Comparison of ENCODE assay signal across 13 cellular contexts in genomic region chr11:78202733-78203167, GRCh38. TPM values are rescaled to one million over a fixed set of nuclear protein-coding genes. Genes with fewer than 3 reads are reported as not detected.
DNase-seq lines count a peak whose midpoint lies in the region; ATAC-seq, FAIRE-seq and TF ChIP-seq lines count a peak whose summit lies in the region.
"Had no signal": no experiment of that assay in that cellular context is flagged by ENCODE, and none has a peak within 500 bp of the region (broad histone marks: within the 10 kb centered on the region; RNA-seq: fewer than 3 reads in every experiment).

No MANE protein-coding gene starts in this region.

- H3K4me2 ChIP-seq in GM12878 (ENCODE audit: control insufficient read depth, insufficient read depth) (no peak overlapping the region), trophoblast cell (ENCODE audit: low read length) (no peak overlapping the region)

- SMC1A ChIA-PET in GM12878 (lab: Charles Lee; ENCODE audit: uncharacterized antibody, unreplicated experiment) = interaction anchor here (1.5 kb wide), 1 partner anchor 9 kb away, joined by 6 read pairs; no protein-coding TSS in a partner anchor

- RAD21 ChIA-PET in GM12878 (lab: Charles Lee; ENCODE audit: unreplicated experiment) = no interaction called here

- BruUV-seq in GM12878 (replicated peaks; lab: Mats Ljungman, UMichigan) = no TSS peak

- ATAC-seq in GM19043 (IDR thresholded peaks at IDR 0.05; ENCODE audit: low read depth, unreplicated experiment) (peak; percentile 59), GM12878 (peak; percentile 26; the same call in 2 of the 3 replicates), HG02884 (IDR thresholded peaks at IDR 0.05; ENCODE audit: unreplicated experiment) (no peak)

- FAIRE-seq in GM12878 (lab: Jason Lieb, UNC) = no peak
- FAIRE-seq: keratinocyte had no signal

- no peak overlapping the region for H4K12ac ChIP-seq in trophoblast cell (ENCODE audit: low read depth, low read length)

- H4K8ac ChIP-seq in trophoblast cell (ENCODE audit: low read depth, low read length) = no peak overlapping the region

- POLR2A ChIA-PET in GM12878 (lab: Charles Lee) = no interaction called here

- no peaks in the 10 kb centered on the region for H3K79me1 ChIP-seq in trophoblast cell (ENCODE audit: low read length)

- CTCF ChIA-PET in GM12878 (lab: Yijun Ruan, JAX) = no interaction called here

- in situ Hi-C loops in GM12878 (cut with MboI) = no loop called here

- WGBS in GM12878 (ENCODE audit: insufficient coverage, insufficient replicate concordance, low lambda C conversion rate, missing lambda C conversion rate) = 58% methylated on average over 3 of the region's 3 CpGs
- WGBS in trophoblast cell (ENCODE audit: extremely low coverage, insufficient coverage, insufficient read length) = no CpG with 5 or more reads among the region's 3 CpGs

- H3K9me3 ChIP-seq in GM12878 (replicated peaks; ENCODE audit: control insufficient read depth, insufficient read depth, low read length) = no peaks in the 10 kb centered on the region
- no peaks in the 10 kb centered on the region for H3K9me3 ChIP-seq in left ventricle myocardium inferior (replicated peaks)
- H3K9me3 ChIP-seq in trophoblast cell (ENCODE audit: insufficient read depth, low read depth, low read length) = peaks cover 1% of the 10 kb centered on the region
- H3K9me3 ChIP-seq: thoracic aorta had no signal

- no peak overlapping the region for H2AK5ac ChIP-seq in trophoblast cell (ENCODE audit: low read length)

- no peak overlapping the region for H3K4ac ChIP-seq in trophoblast cell (ENCODE audit: low read depth, low read length)

- H2AFZ ChIP-seq in GM12878 (ENCODE audit: control insufficient read depth, low read depth, low read length) (peak overlapping the region; percentile 13; the same call in 1 of the 2 replicates), trophoblast cell (ENCODE audit: insufficient read depth, low read length, poor library complexity) (no peak overlapping the region)

- no peak overlapping the region for H3K27ac ChIP-seq in GM12878 (ENCODE audit: control insufficient read depth, insufficient read depth)
- no peak overlapping the region for H3K27ac ChIP-seq in left ventricle myocardium inferior (replicated peaks)
- no peak overlapping the region for H3K27ac ChIP-seq in trophoblast cell (ENCODE audit: low read depth, low read length)
- H3K27ac ChIP-seq: VCaP had no signal

- H2BK120ac ChIP-seq in trophoblast cell (ENCODE audit: insufficient read depth, low read length, poor library complexity) = no peak overlapping the region

- no peak overlapping the region for H3K18ac ChIP-seq in trophoblast cell (ENCODE audit: low read length)

- no peak overlapping the region for H2BK5ac ChIP-seq in trophoblast cell (ENCODE audit: low read depth, low read length, poor library complexity)

- H2BK12ac ChIP-seq in trophoblast cell (ENCODE audit: low read length) = no peak overlapping the region

- no peak overlapping the region for H3K14ac ChIP-seq in trophoblast cell (ENCODE audit: low read length)

- no peak overlapping the region for H3K4me3 ChIP-seq in GM12878
- H3K4me3 ChIP-seq in left ventricle myocardium inferior = no peak overlapping the region
- H3K4me3 ChIP-seq in trophoblast cell (ENCODE audit: low read depth, low read length) = no peak overlapping the region
- H3K4me3 ChIP-seq: thoracic aorta had no signal

- TF ChIP-seq CTCF in GM12878 (IDR thresholded peaks at IDR 0.05 in 2 of 3, conservative IDR thresholded peaks at IDR 0.05 in 1 of 3; ENCODE audit: control insufficient read depth in 2 of 3, extremely low read depth in 1 of 3, insufficient read depth in 1 of 3, low read depth in 3 of 3, low read length in 3 of 3) = no peak
- TF ChIP-seq CTCF in left ventricle myocardium inferior (IDR thresholded peaks at IDR 0.05; ENCODE audit: borderline replicate concordance) = no peak

- peaks cover 6% of the 10 kb centered on the region; the same call in 1 of the 2 replicates for H3K4me1 ChIP-seq in GM12878 (ENCODE audit: control insufficient read depth, insufficient read depth, low read length)
- H3K4me1 ChIP-seq in left ventricle myocardium inferior = peaks cover 18% of the 10 kb centered on the region
- H3K4me1 ChIP-seq in trophoblast cell (ENCODE audit: control insufficient read depth in 1 of 2, insufficient read depth in 2 of 2, low read length in 2 of 2) = peaks cover 7 to 8% of the 10 kb centered on the region in 2 experiments

- H3K9ac ChIP-seq in GM12878 (ENCODE audit: control insufficient read depth, insufficient read depth, low read length) = no peak overlapping the region
- no peak overlapping the region for H3K9ac ChIP-seq in trophoblast cell (ENCODE audit: low read length)

- H3K36me3 ChIP-seq in GM12878 (ENCODE audit: control insufficient read depth in 2 of 2, insufficient read depth in 2 of 2, low read length in 1 of 2) (no peaks in the 10 kb centered on the region; a peak in 2 of 4 replicates), left ventricle myocardium inferior (peaks cover 33% of the 10 kb centered on the region), trophoblast cell (ENCODE audit: control insufficient read depth in 1 of 2, insufficient read depth in 2 of 2, low read length in 2 of 2) (peaks cover 64 to 72% of the 10 kb centered on the region in 2 experiments)

- TF ChIP-seq EP300 in GM12878 (IDR thresholded peaks at IDR 0.05; ENCODE audit: borderline replicate concordance in 1 of 2, control insufficient read depth in 1 of 2, low read depth in 2 of 2, low read length in 2 of 2) = no peak

- TF ChIP-seq RAD21 in GM12878 (IDR thresholded peaks at IDR 0.05; ENCODE audit: insufficient read depth, low read depth, low read length) = no peak

- DNase-seq in activated CD4-positive, alpha-beta T cell treated with anti-CD3 and anti-CD28 coated beads for 1 hour = peak; percentile 47
- DNase-seq in GM12878 (ENCODE audit: low read depth, low spot score) = no peak
- peak; percentile 21 for DNase-seq in stimulated activated CD4-positive, alpha-beta T cell treated with anti-CD3 and anti-CD28 coated beads, Interleukin-4, amount 100 ng/mL, for 1 hour
- DNase-seq in left ventricle myocardium inferior = no peak
- DNase-seq in NCI-H1436 treated with DMSO at 0.1 percent for 48 hours (lab: John Stamatoyannopoulos, UW) = no peak
- DNase-seq in trophoblast cell = no peak
- DNase-seq: NCI-H2227 treated with DMSO at 0.1 percent for 48 hours, retina had no signal

- H3K23ac ChIP-seq in trophoblast cell (ENCODE audit: low read length) = no peak overlapping the region

- H3K27me3 ChIP-seq in GM12878 (replicated peaks in 1 of 2; ENCODE audit: control insufficient read depth in 2 of 2, insufficient read depth in 2 of 2, low read length in 1 of 2) (no peaks in the 10 kb centered on the region), left ventricle myocardium inferior (ENCODE audit: low read depth) (no peaks in the 10 kb centered on the region), trophoblast cell (ENCODE audit: insufficient read depth, low read length) (no peaks in the 10 kb centered on the region)

- H3K79me2 ChIP-seq in GM12878 (ENCODE audit: control insufficient read depth, insufficient read depth, low read length) (no peaks in the 10 kb centered on the region), trophoblast cell (ENCODE audit: control insufficient read depth, insufficient read depth, low read length, poor library complexity) (peaks cover 2% of the 10 kb centered on the region)

- TF ChIP-seq POLR2A in GM12878 (IDR thresholded peaks at IDR 0.05; ENCODE audit: low read depth, low read length) = no peak

- no peak overlapping the region for H4K91ac ChIP-seq in trophoblast cell (ENCODE audit: low read depth, low read length)

- no peaks in the 10 kb centered on the region for H4K20me1 ChIP-seq in GM12878 (ENCODE audit: control insufficient read depth, insufficient read depth)

- intact Hi-C loops in GM12878 (cut with micrococcal nuclease; ENCODE audit: unreplicated experiment) = no loop called here
- intact Hi-C loops in left ventricle myocardium inferior (cut with micrococcal nuclease) = no loop called here

RNA-seq across cellular contexts. Expression of gene USP35, which starts 14.0 kb away (rescaled TPM):
- total RNA-seq in GM12878 (2013; cell fraction: nucleolus; rRNA removed) = 13.2 and 14.3 TPM in 2 replicates
- total RNA-seq in GM12878 (2014; rRNA removed) = 2.9 and 3.9 TPM in 2 replicates
- total RNA-seq in GM12878 (2014; rRNA removed; fragmentation: Illumina TruSeq; extraction: Trizol) = 2.3 and 3.1 TPM in 2 replicates
- 5.6 and 6.4 TPM in 2 replicates for total RNA-seq in GM12878 (2021)
- 1.1 TPM for polyA plus RNA-seq in GM12878 (2011; ENCODE audit: low read depth)
- polyA plus RNA-seq in GM12878 (2011; rRNA removed) = 2.7 and 3.4 TPM in 2 replicates
- polyA plus RNA-seq in GM12878 (2011; cell fraction: cytosol; rRNA removed) = 3.2 and 4.3 TPM in 2 replicates
- polyA plus RNA-seq in GM12878 (2011; cell fraction: nucleus; rRNA removed) = 22.1 and 22.4 TPM in 2 replicates
- polyA plus RNA-seq in GM12878 (2012) = 3.2 and 3.4 TPM in 2 replicates
- 1.7 and 2.5 TPM in 2 replicates for polyA plus RNA-seq in GM12878 (2014; fragmentation: Illumina TruSeq; extraction: Trizol)
- under 1 TPM in 1 of 2 experiments, not detected in 1; 0.13 TPM for polyA plus RNA-seq in GM12878 (2014; fragmentation: Nextera tagmentation; extraction: Ambion mirVana)
- 5.3 and 5.5 TPM in 2 replicates for polyA plus RNA-seq in GM12878 (2014; rRNA removed)
- under 1 TPM; 0.28 to 0.68 TPM for polyA plus RNA-seq in GM12878 (2016; fragmentation: Nextera tagmentation; extraction: Ambion mirVana)
- polyA minus RNA-seq in GM12878 (2011; rRNA and poly(A)+ RNA removed) = 2.0 and 2.2 TPM in 2 replicates
- 0.80 and 1.1 TPM in 2 replicates for polyA minus RNA-seq in GM12878 (2011; cell fraction: cytosol; rRNA and poly(A)+ RNA removed)
- 3.5 and 6.5 TPM in 2 replicates for polyA minus RNA-seq in GM12878 (2011; cell fraction: nucleus; rRNA and poly(A)+ RNA removed)
- total RNA-seq in left ventricle myocardium inferior = 5.8 TPM
- 19.3 and 20.2 TPM in 2 replicates for polyA plus RNA-seq in trophoblast cell (2013)

RNA-seq across cellular contexts. Expression of gene KCTD21, which starts 14.3 kb away (rescaled TPM):
- total RNA-seq in GM12878 (2013; cell fraction: nucleolus; rRNA removed) = 4.5 and 4.6 TPM in 2 replicates
- 3.4 and 3.5 TPM in 2 replicates for total RNA-seq in GM12878 (2014; rRNA removed)
- total RNA-seq in GM12878 (2014; rRNA removed; fragmentation: Illumina TruSeq; extraction: Trizol) = 3.8 and 4.1 TPM in 2 replicates
- total RNA-seq in GM12878 (2021) = 4.5 and 4.6 TPM in 2 replicates
- polyA plus RNA-seq in GM12878 (2011; ENCODE audit: low read depth) = 3.0 TPM
- polyA plus RNA-seq in GM12878 (2011; rRNA removed) = 4.4 and 4.8 TPM in 2 replicates
- polyA plus RNA-seq in GM12878 (2011; cell fraction: cytosol; rRNA removed) = 5.2 and 7.4 TPM in 2 replicates
- polyA plus RNA-seq in GM12878 (2011; cell fraction: nucleus; rRNA removed) = 2.8 and 2.9 TPM in 2 replicates
- polyA plus RNA-seq in GM12878 (2012) = 2.6 and 4.2 TPM in 2 replicates
- 4.7 and 5.4 TPM in 2 replicates for polyA plus RNA-seq in GM12878 (2014; fragmentation: Illumina TruSeq; extraction: Trizol)
- polyA plus RNA-seq in GM12878 (2014; fragmentation: Nextera tagmentation; extraction: Ambion mirVana) = under 1 TPM; 0.63 to 0.73 TPM
- polyA plus RNA-seq in GM12878 (2014; rRNA removed) = 4.3 and 4.5 TPM in 2 replicates
- 1 to 10 TPM; 2.1 to 2.9 TPM for polyA plus RNA-seq in GM12878 (2016; fragmentation: Nextera tagmentation; extraction: Ambion mirVana)
- 4.6 and 14.1 TPM in 2 replicates for polyA minus RNA-seq in GM12878 (2011; rRNA and poly(A)+ RNA removed)
- polyA minus RNA-seq in GM12878 (2011; cell fraction: cytosol; rRNA and poly(A)+ RNA removed) = 1.9 and 2.3 TPM in 2 replicates
- polyA minus RNA-seq in GM12878 (2011; cell fraction: nucleus; rRNA and poly(A)+ RNA removed) = 1.3 and 2.7 TPM in 2 replicates
- 8.6 TPM for total RNA-seq in left ventricle myocardium inferior
- polyA plus RNA-seq in trophoblast cell (2013) = 14.9 and 15.5 TPM in 2 replicates

Comparison
In these comparisons a context has a peak if more than half of its experiments do, and no peak if none do; other contexts are left out.
1. DNase-seq: peak in activated CD4-positive, alpha-beta T cell treated with anti-CD3 and anti-CD28 coated beads for 1 hour (single experiment) and stimulated activated CD4-positive, alpha-beta T cell treated with anti-CD3 and anti-CD28 coated beads, Interleukin-4, amount 100 ng/mL, for 1 hour (single experiment); none in GM12878 (single experiment), left ventricle myocardium inferior (single experiment), NCI-H1436 treated with DMSO at 0.1 percent for 48 hours (single experiment) and trophoblast cell (0 of 2).